Comparison of ENCODE assay signal across 13 cellular contexts in genomic region chr15:22963546-22964125, GRCh38. TPM values are rescaled to one million over a fixed set of nuclear protein-coding genes. Genes with fewer than 3 reads are reported as not detected.
A peak's percentile ranks its signal among the peaks of the same experiment; 100 is the strongest.
DNase-seq lines count a peak whose midpoint lies in the region; ATAC-seq and TF ChIP-seq lines count a peak whose summit lies in the region.
"Had no signal": no experiment of that assay in that cellular context is flagged by ENCODE, and none has a peak within 500 bp of the region (broad histone marks: within the 10 kb centered on the region; RNA-seq: fewer than 3 reads in every experiment).

No MANE protein-coding gene starts in this region.

- intact Hi-C loops in dorsolateral prefrontal cortex (cut with DNase I) = no loop called here

- H3K4me1 Mint-ChIP-seq in nephron = peaks cover 25% of the 10 kb centered on the region
- H3K4me1 Mint-ChIP-seq in type B pancreatic cell (ENCODE audit: unreplicated experiment) = peaks cover 34% of the 10 kb centered on the region
- peaks cover 2% of the 10 kb centered on the region for H3K4me1 Mint-ChIP-seq in activated naive CD8-positive, alpha-beta T cell treated with anti-CD3 and anti-CD28 coated beads, Interleukin-2, amount 50 U/mL, for 24 hours
- H3K4me1 Mint-ChIP-seq: activated naive CD4-positive, alpha-beta T cell treated with anti-CD3 and anti-CD28 coated beads, Interleukin-2, amount 10 ng/mL, durations not matched to agents 7 days and 5 days had no signal

- ATAC-seq in HG03097 (IDR thresholded peaks at IDR 0.05; ENCODE audit: low FRiP score, unreplicated experiment) = no peak
- ATAC-seq in activated naive CD8-positive, alpha-beta T cell treated with anti-CD3 and anti-CD28 coated beads, Interleukin-2, amount 50 U/mL, for 24 hours = no peak

- peak overlapping the region; percentile 77 to 83 (median 82) for H3K27ac Mint-ChIP-seq in nephron
- H3K27ac Mint-ChIP-seq in type B pancreatic cell = peak overlapping the region; percentile 77
- no peak overlapping the region for H3K27ac Mint-ChIP-seq in activated naive CD8-positive, alpha-beta T cell treated with anti-CD3 and anti-CD28 coated beads, Interleukin-2, amount 50 U/mL, for 24 hours
- H3K27ac Mint-ChIP-seq: activated naive CD4-positive, alpha-beta T cell treated with anti-CD3 and anti-CD28 coated beads, Interleukin-2, amount 10 ng/mL, durations not matched to agents 7 days and 5 days had no signal

- peaks cover 0 to 19% (median 2%) of the 10 kb centered on the region in 4 donors for H3K4me1 ChIP-seq in Peyer's patch

- TF ChIP-seq CTCF in Peyer's patch (IDR thresholded peaks at IDR 0.05) (no peak), dorsolateral prefrontal cortex (IDR thresholded peaks at IDR 0.05 in 54 of 56, conservative IDR thresholded peaks at IDR 0.05 in 2 of 56; ENCODE audit: low read depth in 1 of 56, partially characterized antibody in 56 of 56) (no peak), nephron (IDR thresholded peaks at IDR 0.05; ENCODE audit: unreplicated experiment in 3 of 3) (no peak), type B pancreatic cell (conservative IDR thresholded peaks at IDR 0.05) (no peak)

- H3K36me3 Mint-ChIP-seq in nephron (ENCODE audit: low read depth) (peaks cover 8% of the 10 kb centered on the region), type B pancreatic cell (peaks cover 4% of the 10 kb centered on the region)
- H3K36me3 Mint-ChIP-seq in activated naive CD8-positive, alpha-beta T cell treated with anti-CD3 and anti-CD28 coated beads, Interleukin-2, amount 50 U/mL, for 24 hours (ENCODE audit: low read depth) = no peaks in the 10 kb centered on the region
- H3K36me3 Mint-ChIP-seq: activated naive CD4-positive, alpha-beta T cell treated with anti-CD3 and anti-CD28 coated beads, Interleukin-2, amount 10 ng/mL, durations not matched to agents 7 days and 5 days had no signal

- H3K36me3 ChIP-seq in Peyer's patch = no peaks in the 10 kb centered on the region

- H3K27ac ChIP-seq in Peyer's patch = peak overlapping the region in 2 of 4 donors; percentile 39 to 40
- peak overlapping the region in 35 of 59 donors; percentile 8 to 90 (median 59) for H3K27ac ChIP-seq in dorsolateral prefrontal cortex
- H3K27ac ChIP-seq: hepatocyte had no signal

- H3K27me3 ChIP-seq in Peyer's patch (no peaks in the 10 kb centered on the region), dorsolateral prefrontal cortex (no peaks in the 10 kb centered on the region)
- H3K27me3 ChIP-seq: hepatocyte had no signal

- H3K4me3 Mint-ChIP-seq in nephron (no peak overlapping the region), type B pancreatic cell (peak overlapping the region; percentile 46)
- no peak overlapping the region for H3K4me3 Mint-ChIP-seq in activated naive CD8-positive, alpha-beta T cell treated with anti-CD3 and anti-CD28 coated beads, Interleukin-2, amount 50 U/mL, for 24 hours
- H3K4me3 Mint-ChIP-seq: activated naive CD4-positive, alpha-beta T cell treated with anti-CD3 and anti-CD28 coated beads, Interleukin-2, amount 10 ng/mL, durations not matched to agents 7 days and 5 days had no signal

- TF ChIP-seq POLR2A in Peyer's patch (IDR thresholded peaks at IDR 0.05) = no peak

- H3K4me3 ChIP-seq in Peyer's patch (no peak overlapping the region), dorsolateral prefrontal cortex (no peak overlapping the region)
- H3K4me3 ChIP-seq: hepatocyte had no signal

- H3K9me3 ChIP-seq in Peyer's patch = no peaks in the 10 kb centered on the region

- H3K9me3 Mint-ChIP-seq in nephron (no peaks in the 10 kb centered on the region), type B pancreatic cell (no peaks in the 10 kb centered on the region)
- H3K9me3 Mint-ChIP-seq in activated naive CD8-positive, alpha-beta T cell treated with anti-CD3 and anti-CD28 coated beads, Interleukin-2, amount 50 U/mL, for 24 hours = no peaks in the 10 kb centered on the region
- H3K9me3 Mint-ChIP-seq: activated naive CD4-positive, alpha-beta T cell treated with anti-CD3 and anti-CD28 coated beads, Interleukin-2, amount 10 ng/mL, durations not matched to agents 7 days and 5 days had no signal

- H3K27me3 Mint-ChIP-seq in nephron (ENCODE audit: low read depth) = no peaks in the 10 kb centered on the region
- no peaks in the 10 kb centered on the region for H3K27me3 Mint-ChIP-seq in type B pancreatic cell
- H3K27me3 Mint-ChIP-seq in activated naive CD8-positive, alpha-beta T cell treated with anti-CD3 and anti-CD28 coated beads, Interleukin-2, amount 50 U/mL, for 24 hours = no peaks in the 10 kb centered on the region
- H3K27me3 Mint-ChIP-seq: activated naive CD4-positive, alpha-beta T cell treated with anti-CD3 and anti-CD28 coated beads, Interleukin-2, amount 10 ng/mL, durations not matched to agents 7 days and 5 days had no signal

- peak in 2 of 3 donors; percentile 10 to 39 for DNase-seq in Peyer's patch
- peak in 1 of 10 donors; percentile 26 for DNase-seq in dorsolateral prefrontal cortex
- no peak for DNase-seq in type B pancreatic cell (ENCODE audit: extremely low spot score, unreplicated experiment)
- no peak for DNase-seq in T1000 (lab: John Stamatoyannopoulos, UW)
- DNase-seq in activated naive CD8-positive, alpha-beta T cell treated with anti-CD3 and anti-CD28 coated beads, Interleukin-2, amount 50 U/mL, for 24 hours = no peak
- DNase-seq: activated CD4-positive, alpha-beta T cell treated with anti-CD3 and anti-CD28 coated beads for 1 hour; activated CD8-positive, alpha-beta memory T cell treated with anti-CD3 and anti-CD28 coated beads, Interleukin-2, amount 50 U/mL, for 48 hours; activated naive CD4-positive, alpha-beta T cell treated with anti-CD3 and anti-CD28 coated beads, Interleukin-2, amount 10 ng/mL, durations not matched to agents 7 days and 5 days; DND-41; NCI-H2171 had no signal

RNA-seq across cellular contexts. Expression of gene CYFIP1, which starts 16.5 kb away (rescaled TPM):
- total RNA-seq in Peyer's patch (100 to 1,000 TPM in 3 of 4 donors, 10 to 100 TPM in 1; 61.9 to 139 (median 117) TPM), dorsolateral prefrontal cortex (100 to 1,000 TPM in 18 of 120 experiments, 10 to 100 TPM in 102; 46.3 to 138 (median 84.8) TPM), type B pancreatic cell (ENCODE audit: low replicate concordance) (108 and 118 TPM in 2 replicates)

Comparison
In these comparisons a context has a peak if more than half of its experiments do, and no peak if none do; other contexts are left out.
1. DNase-seq: peak in Peyer's patch (2 of 3); none in type B pancreatic cell (single experiment), T1000 (single experiment) and activated naive CD8-positive, alpha-beta T cell treated with anti-CD3 and anti-CD28 coated beads, Interleukin-2, amount 50 U/mL, for 24 hours (single experiment).